11 cellular contexts compared by ENCODE assay signal in genomic region chr5:82676663-82677062, GRCh38.
DNase-seq lines count a peak whose midpoint lies in the region; ATAC-seq, FAIRE-seq and TF ChIP-seq lines count a peak whose summit lies in the region.
"Had no signal": no experiment of that assay in that cellular context is flagged by ENCODE, and none has a peak within 500 bp of the region (broad histone marks: within the 10 kb centered on the region; RNA-seq: fewer than 3 reads in every experiment).

No MANE protein-coding gene starts in this region.

- H2AK5ac ChIP-seq in mesenchymal stem cell (ENCODE audit: low read length, severe bottlenecking), result no peak overlapping the region

- H3K4ac ChIP-seq in mesenchymal stem cell (ENCODE audit: low read depth in 1 of 2, low read length in 2 of 2), result no peak overlapping the region

- H4K91ac ChIP-seq in mesenchymal stem cell (ENCODE audit: low read length), result no peak overlapping the region

- ATAC-seq in GM19397 (IDR thresholded peaks at IDR 0.05; ENCODE audit: unreplicated experiment) (peak; percentile 68), HG03103 (IDR thresholded peaks at IDR 0.05; ENCODE audit: low read depth, unreplicated experiment) (peak; percentile 58)

- peaks cover 2% of the 10 kb centered on the region for H3K27me3 Mint-ChIP-seq in activated naive CD4-positive, alpha-beta T cell treated with anti-CD3 and anti-CD28 coated beads, Interleukin-2, amount 50 U/mL, for 24 hours

- H3K4me1 ChIP-seq in mesenchymal stem cell (ENCODE audit: control insufficient read depth, insufficient read depth, low read depth, low read length), result no peaks in the 10 kb centered on the region

- no peaks in the 10 kb centered on the region for H3K79me1 ChIP-seq in mesenchymal stem cell (replicated peaks; ENCODE audit: low read length, poor library complexity, severe bottlenecking)

- no peak overlapping the region for H3K14ac ChIP-seq in mesenchymal stem cell (ENCODE audit: low read length in 2 of 2)

- no peak overlapping the region for H2BK15ac ChIP-seq in mesenchymal stem cell (ENCODE audit: low read depth, poor library complexity, severe bottlenecking)

- H2BK5ac ChIP-seq in mesenchymal stem cell (ENCODE audit: low read depth, low read length, poor library complexity, severe bottlenecking), result no peak overlapping the region

- FAIRE-seq in H54 (lab: Jason Lieb, UNC), result no peak
- FAIRE-seq: frontal cortex had no signal

- no peak overlapping the region for H3K4me2 ChIP-seq in mesenchymal stem cell (ENCODE audit: low read length, poor library complexity, severe bottlenecking)

- no peak for TF ChIP-seq CTCF in GM12865 (IDR thresholded peaks at IDR 0.05; ENCODE audit: insufficient read depth, low read depth, low read length, missing control alignments)

- no peak overlapping the region for H3K23ac ChIP-seq in mesenchymal stem cell (ENCODE audit: low read length in 2 of 2)

- H2BK120ac ChIP-seq in mesenchymal stem cell (ENCODE audit: low read depth, low read length), result no peak overlapping the region

- no peak overlapping the region for H3K27ac Mint-ChIP-seq in activated naive CD4-positive, alpha-beta T cell treated with anti-CD3 and anti-CD28 coated beads, Interleukin-2, amount 50 U/mL, for 24 hours

- 87% methylated on average over 2 of the region's 4 CpGs for WGBS in mesenchymal stem cell

- no peaks in the 10 kb centered on the region for H3K36me3 ChIP-seq in mesenchymal stem cell (ENCODE audit: control insufficient read depth in 1 of 2, insufficient read depth in 2 of 2, low read depth in 1 of 2, low read length in 2 of 2)

- in situ Hi-C loops in G401 (cut with HindIII; ENCODE audit: low sequenced_read_pairs), result no loop called here

- H2BK12ac ChIP-seq in mesenchymal stem cell (ENCODE audit: low read length in 2 of 2), result no peak overlapping the region

- no peak overlapping the region for H3K4me3 ChIP-seq in GM12865 (ENCODE audit: low read depth, low read length)
- no peak overlapping the region for H3K4me3 ChIP-seq in mesenchymal stem cell (ENCODE audit: insufficient read depth in 1 of 2, low read depth in 1 of 2, low read length in 2 of 2)

- H2AFZ ChIP-seq in mesenchymal stem cell (ENCODE audit: low read depth, low read length), result no peak overlapping the region

- H3K9me3 Mint-ChIP-seq in activated naive CD4-positive, alpha-beta T cell treated with anti-CD3 and anti-CD28 coated beads, Interleukin-2, amount 50 U/mL, for 24 hours, result no peaks in the 10 kb centered on the region

- H3K27me3 ChIP-seq in mesenchymal stem cell (ENCODE audit: control insufficient read depth in 1 of 2, insufficient read depth in 1 of 2, low read length in 2 of 2), result no peaks in the 10 kb centered on the region

- H3K18ac ChIP-seq in mesenchymal stem cell (ENCODE audit: low read depth in 1 of 2, low read length in 2 of 2), result no peak overlapping the region

- DNase-seq in GM12865 (ENCODE audit: low read depth) (peak; percentile 56), H54 (ENCODE audit: insufficient read length, low spot score) (no peak), mesenchymal stem cell (no peak), G401 (ENCODE audit: low spot score) (no peak)
- DNase-seq in activated CD8-positive, alpha-beta memory T cell treated with anti-CD3 and anti-CD28 coated beads for 24 hours, result no peak
- DNase-seq: NCI-H226, T1000 had no signal

- no peak overlapping the region for H3K27ac ChIP-seq in mesenchymal stem cell (ENCODE audit: low read length, poor library complexity, severe bottlenecking)

- TF ChIP-seq POLR2A in H54 (IDR thresholded peaks at IDR 0.05; ENCODE audit: low read depth, low read length), result no peak

- no peaks in the 10 kb centered on the region for H3K36me3 Mint-ChIP-seq in activated naive CD4-positive, alpha-beta T cell treated with anti-CD3 and anti-CD28 coated beads, Interleukin-2, amount 50 U/mL, for 24 hours

- H3K4me3 Mint-ChIP-seq in activated naive CD4-positive, alpha-beta T cell treated with anti-CD3 and anti-CD28 coated beads, Interleukin-2, amount 50 U/mL, for 24 hours, result peak overlapping the region; percentile 1

- H3K9me3 ChIP-seq in mesenchymal stem cell (ENCODE audit: control insufficient read depth, low read length), result no peaks in the 10 kb centered on the region

- H4K8ac ChIP-seq in mesenchymal stem cell (ENCODE audit: low read length), result no peak overlapping the region

- H3K9ac ChIP-seq in mesenchymal stem cell (ENCODE audit: low read length), result no peak overlapping the region

- H3K4me1 Mint-ChIP-seq in activated naive CD4-positive, alpha-beta T cell treated with anti-CD3 and anti-CD28 coated beads, Interleukin-2, amount 50 U/mL, for 24 hours, result peaks cover 17% of the 10 kb centered on the region
